Comparison of ENCODE assay signal across 10 cellular contexts in the genomic region with DNA sequence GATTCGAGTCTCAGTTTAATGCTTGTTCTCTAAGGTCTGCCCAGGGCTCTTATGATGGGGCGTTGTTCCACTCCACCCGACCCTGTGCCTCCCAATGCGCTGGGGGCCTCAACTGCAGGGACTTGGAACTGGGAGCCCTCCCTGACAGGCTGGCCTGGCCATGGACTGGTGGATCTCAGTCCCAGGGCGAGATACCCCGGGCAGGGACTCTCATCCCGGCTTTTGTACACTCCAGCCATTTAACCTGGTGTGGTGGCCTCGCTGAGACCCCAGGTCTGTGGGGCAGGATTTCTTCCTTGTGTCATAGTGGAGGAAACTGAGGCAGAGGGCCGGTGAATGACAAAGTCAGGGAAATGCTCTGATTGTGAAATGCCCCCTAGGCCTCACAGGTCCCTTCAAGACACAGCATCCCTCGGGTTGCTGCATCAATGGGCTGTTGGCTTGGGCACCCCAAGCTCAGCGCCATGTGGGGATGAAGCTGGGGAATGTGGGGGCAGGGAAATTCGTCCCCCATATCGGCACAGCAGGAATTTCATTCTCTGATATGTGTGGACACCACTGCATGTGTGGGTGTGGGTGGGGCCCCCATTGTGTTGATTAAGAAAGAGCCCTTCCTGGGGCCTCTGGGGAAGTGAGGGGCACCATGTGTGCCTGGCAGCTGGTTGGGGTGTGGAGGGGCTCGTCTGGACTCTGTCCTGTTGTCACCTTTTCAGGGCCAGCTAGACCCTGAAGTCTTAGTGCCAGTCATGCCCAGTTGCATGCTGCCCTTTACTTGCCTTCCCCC. TPM values are rescaled to one million over a fixed set of nuclear protein-coding genes. Genes with fewer than 3 reads are reported as not detected.
DNase-seq lines count a peak whose midpoint lies in the region; ATAC-seq and TF ChIP-seq lines count a peak whose summit lies in the region.
"Had no signal": no experiment of that assay in that cellular context is flagged by ENCODE, and none has a peak within 500 bp of the region (broad histone marks: within the 10 kb centered on the region; RNA-seq: fewer than 3 reads in every experiment).

No MANE protein-coding gene starts in this region.

- no peaks in the 10 kb centered on the region for H4K20me1 ChIP-seq in MM.1S (ENCODE audit: insufficient read depth, low read length)
- H4K20me1 ChIP-seq in osteoblast (ENCODE audit: insufficient read depth, low read length): no peaks in the 10 kb centered on the region

- peak overlapping the region; percentile 63 for H3K27ac Mint-ChIP-seq in CD4-positive, alpha-beta T cell

- H3K27ac ChIP-seq in CD4-positive, alpha-beta T cell (ENCODE audit: low read depth, low read length): no peak overlapping the region
- no peak overlapping the region for H3K27ac ChIP-seq in MM.1S (ENCODE audit: low read length)
- H3K27ac ChIP-seq in colonic mucosa: no peak overlapping the region
- no peak overlapping the region for H3K27ac ChIP-seq in osteoblast (ENCODE audit: low read depth, low read length)
- no peak overlapping the region for H3K27ac ChIP-seq in brain microvascular endothelial cell
- no peak overlapping the region for H3K27ac ChIP-seq in uterus

- H3K79me2 ChIP-seq in MM.1S (ENCODE audit: low read length) (no peaks in the 10 kb centered on the region), osteoblast (ENCODE audit: insufficient read depth, low read length) (peaks cover 3% of the 10 kb centered on the region)

- H3K9me2 ChIP-seq in MM.1S (replicated peaks; ENCODE audit: insufficient read depth, low read length): no peaks in the 10 kb centered on the region

- H3K36me3 Mint-ChIP-seq in CD4-positive, alpha-beta T cell (ENCODE audit: low read depth): no peaks in the 10 kb centered on the region

- no peaks in the 10 kb centered on the region for H3K27me3 Mint-ChIP-seq in CD4-positive, alpha-beta T cell

- H3K27me3 ChIP-seq in CD4-positive, alpha-beta T cell (ENCODE audit: control insufficient read depth, insufficient read depth, low read length): no peaks in the 10 kb centered on the region
- H3K27me3 ChIP-seq in MM.1S (replicated peaks; ENCODE audit: insufficient read depth, low read length): no peaks in the 10 kb centered on the region
- no peaks in the 10 kb centered on the region for H3K27me3 ChIP-seq in colonic mucosa
- H3K27me3 ChIP-seq in osteoblast (ENCODE audit: insufficient read depth, low read length): no peaks in the 10 kb centered on the region
- H3K27me3 ChIP-seq in brain microvascular endothelial cell (replicated peaks): no peaks in the 10 kb centered on the region
- H3K27me3 ChIP-seq in uterus: no peaks in the 10 kb centered on the region

- peak overlapping the region; percentile 86 for H3K4me3 Mint-ChIP-seq in CD4-positive, alpha-beta T cell

- no peak for TF ChIP-seq POLR2A in uterus (IDR thresholded peaks at IDR 0.05)

- H2AFZ ChIP-seq in MM.1S (ENCODE audit: low read length) (peak overlapping the region; percentile 75), osteoblast (ENCODE audit: low read length) (peak overlapping the region; percentile 83)

- H3K4me1 ChIP-seq in MM.1S (ENCODE audit: low read length): no peaks in the 10 kb centered on the region
- no peaks in the 10 kb centered on the region for H3K4me1 ChIP-seq in colonic mucosa
- H3K4me1 ChIP-seq in osteoblast (ENCODE audit: insufficient read depth, low read length): peaks cover 9% of the 10 kb centered on the region
- peaks cover 0 to 4% of the 10 kb centered on the region in 2 donors for H3K4me1 ChIP-seq in uterus

- H3K9ac ChIP-seq in MM.1S (ENCODE audit: low read length) (no peak overlapping the region), colonic mucosa (ENCODE audit: low read depth in 2 of 2, low read length in 2 of 2) (no peak overlapping the region)

- ATAC-seq in CD4-positive, alpha-beta T cell (ENCODE audit: poor library complexity): no peak

- H3K4me2 ChIP-seq in MM.1S (ENCODE audit: low read depth, low read length): no peak overlapping the region
- no peak overlapping the region for H3K4me2 ChIP-seq in osteoblast (ENCODE audit: insufficient read depth, low read length)

- intact Hi-C loops in CD4-positive, alpha-beta T cell (cut with DNase I, micrococcal nuclease): loop anchor here (2.0 to 10.0 kb wide), 6 partner anchors 19 to 916 kb away; a partner anchor contains a TSS
- intact Hi-C loops in colonic mucosa (cut with DNase I) (no loop called here), head of caudate nucleus (cut with DNase I) (no loop called here), uterus (cut with DNase I; ENCODE audit: low total_unique reads) (no loop called here)

- H3K4me1 Mint-ChIP-seq in CD4-positive, alpha-beta T cell (ENCODE audit: low read depth): peaks cover 6% of the 10 kb centered on the region

- no peak for TF ChIP-seq CTCF in CD4-positive, alpha-beta T cell (IDR thresholded peaks at IDR 0.05)
- TF ChIP-seq CTCF in MM.1S (IDR thresholded peaks at IDR 0.05; ENCODE audit: low read length) (no peak), colonic mucosa (IDR thresholded peaks at IDR 0.05) (no peak), osteoblast (IDR thresholded peaks at IDR 0.05; ENCODE audit: extremely low read depth, low read depth, low read length) (no peak), brain microvascular endothelial cell (IDR thresholded peaks at IDR 0.05; ENCODE audit: low read depth, low read length, missing control alignments) (no peak), uterus (IDR thresholded peaks at IDR 0.05) (no peak)

- CTCF ChIA-PET in CD4-positive, alpha-beta T cell (lab: Charles Lee): interaction anchor here (0.6 to 0.9 kb wide), 4 partner anchors 10 to 26 kb away, joined by 3 to 11 read pairs (median 4); a partner anchor contains a TSS

- H3K36me3 ChIP-seq in MM.1S (replicated peaks; ENCODE audit: insufficient read depth, low read length): no peaks in the 10 kb centered on the region
- no peaks in the 10 kb centered on the region for H3K36me3 ChIP-seq in colonic mucosa
- no peaks in the 10 kb centered on the region for H3K36me3 ChIP-seq in osteoblast (ENCODE audit: insufficient read depth, low read length)
- H3K36me3 ChIP-seq in brain microvascular endothelial cell (replicated peaks): no peaks in the 10 kb centered on the region
- no peaks in the 10 kb centered on the region for H3K36me3 ChIP-seq in uterus
- H3K36me3 ChIP-seq: heart right ventricle had no signal

- no peaks in the 10 kb centered on the region for H3F3A ChIP-seq in MM.1S (ENCODE audit: insufficient read depth, low read length)

- POLR2A ChIA-PET in CD4-positive, alpha-beta T cell (lab: Charles Lee): interaction anchor here (1.4 kb wide), 1 partner anchor 20 kb away, joined by 9 read pairs; a partner anchor contains a TSS

- H3K9me3 Mint-ChIP-seq in CD4-positive, alpha-beta T cell: no peaks in the 10 kb centered on the region

- H3K4me3 ChIP-seq in MM.1S (ENCODE audit: low read length): no peak overlapping the region
- H3K4me3 ChIP-seq in colonic mucosa: peak overlapping the region; percentile 62
- H3K4me3 ChIP-seq in osteoblast (ENCODE audit: insufficient read depth, low read length): no peak overlapping the region
- H3K4me3 ChIP-seq in brain microvascular endothelial cell (ENCODE audit: low read depth, low read length): no peak overlapping the region
- no peak overlapping the region for H3K4me3 ChIP-seq in uterus
- H3K4me3 ChIP-seq: lung had no signal

- no peaks in the 10 kb centered on the region for H3K9me3 ChIP-seq in CD4-positive, alpha-beta T cell (ENCODE audit: control insufficient read depth, low read length)
- no peaks in the 10 kb centered on the region for H3K9me3 ChIP-seq in MM.1S (replicated peaks; ENCODE audit: insufficient read depth, low read length)
- H3K9me3 ChIP-seq in colonic mucosa: no peaks in the 10 kb centered on the region
- H3K9me3 ChIP-seq in osteoblast (ENCODE audit: low read depth, low read length): no peaks in the 10 kb centered on the region
- H3K9me3 ChIP-seq in uterus: no peaks in the 10 kb centered on the region

- no peak for DNase-seq in CD4-positive, alpha-beta T cell
- DNase-seq in MM.1S (no peak), colonic mucosa (no peak), osteoblast (ENCODE audit: insufficient read length, low spot score, missing footprints) (no peak), head of caudate nucleus (no peak), brain microvascular endothelial cell (no peak), uterus (no peak), Ammon's horn (ENCODE audit: low spot score) (no peak)

- in situ Hi-C loops in brain microvascular endothelial cell (cut with HindIII; ENCODE audit: low pct_ligation_motif_present, low sequenced_read_pairs): no loop called here

RNA-seq across cellular contexts. Expression of a gene that starts 19.9 kb away (rescaled TPM):
- total RNA-seq in CD4-positive, alpha-beta T cell: 1 to 10 TPM; 2.8 to 2.9 TPM
- 10 to 100 TPM in 1 of 2 donors, 1 to 10 TPM in 1; 7.4 to 10.4 TPM for total RNA-seq in colonic mucosa
- total RNA-seq in osteoblast: 3.6 and 6.2 TPM in 2 replicates
- 10 to 100 TPM in 3 of 4 donors, 1 to 10 TPM in 1; 9.7 to 51.4 (median 18.6) TPM for total RNA-seq in uterus

Comparison
In these comparisons a context has a peak if more than half of its experiments do, and no peak if none do; other contexts are left out.
1. intact Hi-C loops: an anchor here in CD4-positive, alpha-beta T cell (2.0 to 10.0 kb wide); none called in colonic mucosa, head of caudate nucleus and uterus.